ENCODE assay signal across 1 cellular context in the genomic region with DNA sequence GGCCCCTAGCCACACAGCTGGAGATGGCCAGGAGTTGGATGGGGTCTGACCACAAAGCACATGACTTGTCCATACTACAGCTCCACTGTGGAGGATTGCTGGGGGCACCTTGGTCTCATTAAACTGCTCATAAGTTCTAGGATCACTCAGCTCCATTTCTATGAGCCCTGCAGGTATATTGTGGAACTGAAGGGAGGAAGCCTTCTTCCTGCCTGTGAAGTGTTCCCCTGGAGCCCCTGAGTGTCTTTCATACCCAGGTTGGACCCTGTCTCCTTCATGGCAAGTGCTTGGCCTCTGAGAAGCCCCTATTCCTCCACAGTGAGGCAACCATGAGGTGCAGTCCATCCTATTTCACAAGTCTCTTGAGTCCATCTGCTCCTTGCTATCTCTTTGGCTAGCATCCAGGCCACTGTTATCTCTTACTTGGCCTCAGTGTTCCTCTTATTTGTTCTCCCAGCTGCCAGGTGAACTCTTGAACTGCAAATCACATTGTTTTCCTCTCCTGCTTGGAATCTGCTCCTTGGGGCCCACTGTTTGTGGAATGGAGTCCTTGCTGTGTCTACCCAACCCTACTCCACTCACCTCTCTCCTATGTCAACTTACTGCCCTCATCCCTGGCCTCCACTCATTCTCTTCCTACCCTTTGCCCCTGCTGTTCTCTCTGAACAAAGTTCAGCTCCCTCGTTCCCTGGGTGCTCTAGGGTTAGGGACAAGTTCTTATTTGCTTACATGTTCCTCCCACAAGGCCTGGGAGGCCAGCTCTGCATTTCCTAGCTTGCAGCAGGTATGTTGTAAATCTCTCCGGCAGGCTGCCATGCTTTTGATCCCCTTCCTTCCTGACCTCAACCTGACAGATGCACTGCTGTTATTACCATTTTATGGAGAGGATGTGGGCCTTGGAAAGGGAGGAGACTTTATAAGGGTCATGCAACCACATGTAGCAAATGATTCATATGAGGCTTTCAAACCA.
A peak's percentile ranks its signal among the peaks of the same experiment; 100 is the strongest.
TF ChIP-seq lines count a peak whose summit lies in the region.

No MANE protein-coding gene starts in this region.

TF ChIP-seq in HepG2, 621 proteins besides CTCF, POLR2A, EP300 and RAD21 (continued from another document and continues in another):
- TF ChIP-seq, protein P1, sequence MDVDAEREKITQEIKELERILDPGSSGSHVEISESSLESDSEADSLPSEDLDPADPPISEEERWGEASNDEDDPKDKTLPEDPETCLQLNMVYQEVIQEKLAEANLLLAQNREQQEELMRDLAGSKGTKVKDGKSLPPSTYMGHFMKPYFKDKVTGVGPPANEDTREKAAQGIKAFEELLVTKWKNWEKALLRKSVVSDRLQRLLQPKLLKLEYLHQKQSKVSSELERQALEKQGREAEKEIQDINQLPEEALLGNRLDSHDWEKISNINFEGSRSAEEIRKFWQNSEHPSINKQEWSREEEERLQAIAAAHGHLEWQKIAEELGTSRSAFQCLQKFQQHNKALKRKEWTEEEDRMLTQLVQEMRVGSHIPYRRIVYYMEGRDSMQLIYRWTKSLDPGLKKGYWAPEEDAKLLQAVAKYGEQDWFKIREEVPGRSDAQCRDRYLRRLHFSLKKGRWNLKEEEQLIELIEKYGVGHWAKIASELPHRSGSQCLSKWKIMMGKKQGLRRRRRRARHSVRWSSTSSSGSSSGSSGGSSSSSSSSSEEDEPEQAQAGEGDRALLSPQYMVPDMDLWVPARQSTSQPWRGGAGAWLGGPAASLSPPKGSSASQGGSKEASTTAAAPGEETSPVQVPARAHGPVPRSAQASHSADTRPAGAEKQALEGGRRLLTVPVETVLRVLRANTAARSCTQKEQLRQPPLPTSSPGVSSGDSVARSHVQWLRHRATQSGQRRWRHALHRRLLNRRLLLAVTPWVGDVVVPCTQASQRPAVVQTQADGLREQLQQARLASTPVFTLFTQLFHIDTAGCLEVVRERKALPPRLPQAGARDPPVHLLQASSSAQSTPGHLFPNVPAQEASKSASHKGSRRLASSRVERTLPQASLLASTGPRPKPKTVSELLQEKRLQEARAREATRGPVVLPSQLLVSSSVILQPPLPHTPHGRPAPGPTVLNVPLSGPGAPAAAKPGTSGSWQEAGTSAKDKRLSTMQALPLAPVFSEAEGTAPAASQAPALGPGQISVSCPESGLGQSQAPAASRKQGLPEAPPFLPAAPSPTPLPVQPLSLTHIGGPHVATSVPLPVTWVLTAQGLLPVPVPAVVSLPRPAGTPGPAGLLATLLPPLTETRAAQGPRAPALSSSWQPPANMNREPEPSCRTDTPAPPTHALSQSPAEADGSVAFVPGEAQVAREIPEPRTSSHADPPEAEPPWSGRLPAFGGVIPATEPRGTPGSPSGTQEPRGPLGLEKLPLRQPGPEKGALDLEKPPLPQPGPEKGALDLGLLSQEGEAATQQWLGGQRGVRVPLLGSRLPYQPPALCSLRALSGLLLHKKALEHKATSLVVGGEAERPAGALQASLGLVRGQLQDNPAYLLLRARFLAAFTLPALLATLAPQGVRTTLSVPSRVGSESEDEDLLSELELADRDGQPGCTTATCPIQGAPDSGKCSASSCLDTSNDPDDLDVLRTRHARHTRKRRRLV (CRISPR knock-in tag; IDR thresholded peaks at IDR 0.05) = no peak
- TF ChIP-seq CEBPB (IDR thresholded peaks at IDR 0.05; ENCODE audit: borderline replicate concordance, low read depth, low read length) = peak; percentile 38; the same call in 1 of the 2 replicates
- TF ChIP-seq KAT8 (CRISPR knock-in tag; IDR thresholded peaks at IDR 0.05) = peak; percentile 82
- no peak for TF ChIP-seq MLLT10 (CRISPR knock-in tag; IDR thresholded peaks at IDR 0.05)
- TF ChIP-seq NFIC (IDR thresholded peaks at IDR 0.05; ENCODE audit: low read length) = peak; percentile 79
- peak; percentile 53 for TF ChIP-seq PHF8 (CRISPR knock-in tag; IDR thresholded peaks at IDR 0.05)
- TF ChIP-seq PAWR (CRISPR knock-in tag; IDR thresholded peaks at IDR 0.05; ENCODE audit: borderline replicate concordance) = no peak
- no peak for TF ChIP-seq TBX3 (IDR thresholded peaks at IDR 0.05; ENCODE audit: borderline replicate concordance)
- TF ChIP-seq, protein P2, sequence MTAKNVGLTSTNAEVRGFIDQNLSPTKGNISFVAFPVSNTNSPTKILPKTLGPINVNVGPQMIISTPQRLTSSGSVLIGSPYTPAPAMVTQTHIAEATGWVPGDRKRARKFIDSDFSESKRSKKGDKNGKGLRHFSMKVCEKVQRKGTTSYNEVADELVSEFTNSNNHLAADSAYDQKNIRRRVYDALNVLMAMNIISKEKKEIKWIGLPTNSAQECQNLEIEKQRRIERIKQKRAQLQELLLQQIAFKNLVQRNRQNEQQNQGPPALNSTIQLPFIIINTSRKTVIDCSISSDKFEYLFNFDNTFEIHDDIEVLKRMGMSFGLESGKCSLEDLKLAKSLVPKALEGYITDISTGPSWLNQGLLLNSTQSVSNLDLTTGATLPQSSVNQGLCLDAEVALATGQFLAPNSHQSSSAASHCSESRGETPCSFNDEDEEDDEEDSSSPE (CRISPR knock-in tag; IDR thresholded peaks at IDR 0.05) = no peak
- TF ChIP-seq, protein P3, sequence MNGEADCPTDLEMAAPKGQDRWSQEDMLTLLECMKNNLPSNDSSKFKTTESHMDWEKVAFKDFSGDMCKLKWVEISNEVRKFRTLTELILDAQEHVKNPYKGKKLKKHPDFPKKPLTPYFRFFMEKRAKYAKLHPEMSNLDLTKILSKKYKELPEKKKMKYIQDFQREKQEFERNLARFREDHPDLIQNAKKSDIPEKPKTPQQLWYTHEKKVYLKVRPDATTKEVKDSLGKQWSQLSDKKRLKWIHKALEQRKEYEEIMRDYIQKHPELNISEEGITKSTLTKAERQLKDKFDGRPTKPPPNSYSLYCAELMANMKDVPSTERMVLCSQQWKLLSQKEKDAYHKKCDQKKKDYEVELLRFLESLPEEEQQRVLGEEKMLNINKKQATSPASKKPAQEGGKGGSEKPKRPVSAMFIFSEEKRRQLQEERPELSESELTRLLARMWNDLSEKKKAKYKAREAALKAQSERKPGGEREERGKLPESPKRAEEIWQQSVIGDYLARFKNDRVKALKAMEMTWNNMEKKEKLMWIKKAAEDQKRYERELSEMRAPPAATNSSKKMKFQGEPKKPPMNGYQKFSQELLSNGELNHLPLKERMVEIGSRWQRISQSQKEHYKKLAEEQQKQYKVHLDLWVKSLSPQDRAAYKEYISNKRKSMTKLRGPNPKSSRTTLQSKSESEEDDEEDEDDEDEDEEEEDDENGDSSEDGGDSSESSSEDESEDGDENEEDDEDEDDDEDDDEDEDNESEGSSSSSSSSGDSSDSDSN (CRISPR knock-in tag; IDR thresholded peaks at IDR 0.05) = peak; percentile 60
- no peak for TF ChIP-seq ZNF569 (CRISPR knock-in tag; IDR thresholded peaks at IDR 0.05; ENCODE audit: borderline replicate concordance)
- TF ChIP-seq JDP2 (CRISPR knock-in tag; IDR thresholded peaks at IDR 0.05; ENCODE audit: borderline replicate concordance) = no peak
- no peak for TF ChIP-seq ZNF777 (CRISPR knock-in tag; IDR thresholded peaks at IDR 0.05)
- peak; percentile 94 for TF ChIP-seq ESRRA (CRISPR knock-in tag; IDR thresholded peaks at IDR 0.05; ENCODE audit: low read depth)
- TF ChIP-seq MED8 (CRISPR knock-in tag; IDR thresholded peaks at IDR 0.05; ENCODE audit: insufficient replicate concordance) = no peak
- 0 out of 2 replicates have a peak, but pooled peaks have one; percentile 42 for TF ChIP-seq ZNF619 (CRISPR knock-in tag; IDR thresholded peaks at IDR 0.05)
- 0 out of 2 replicates have a peak, but pooled peaks have one; percentile 14 for TF ChIP-seq ZNF3 (CRISPR knock-in tag; IDR thresholded peaks at IDR 0.05)
- TF ChIP-seq, protein P4, sequence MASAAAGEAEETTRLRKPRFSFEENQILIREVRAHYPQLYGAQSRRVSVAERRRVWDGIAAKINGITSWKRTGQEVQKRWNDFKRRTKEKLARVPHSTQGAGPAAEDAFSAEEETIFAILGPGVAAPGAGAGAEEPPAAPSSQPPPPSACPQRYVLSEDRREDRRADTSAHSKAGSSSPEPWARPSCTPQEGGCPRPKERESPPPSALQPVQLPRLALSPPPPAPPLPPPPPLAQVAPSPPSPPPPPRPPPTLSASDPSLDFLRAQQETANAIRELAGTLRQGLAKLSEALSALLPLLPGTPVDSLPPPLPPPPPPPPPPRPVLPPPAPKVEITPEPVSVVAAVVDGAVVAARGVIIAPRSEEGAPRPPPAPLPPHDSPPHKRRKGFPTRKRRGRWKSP (CRISPR knock-in tag; IDR thresholded peaks at IDR 0.05) = no peak; the same call in 1 of the 2 replicates
- peak; percentile 57; the same call in 1 of the 2 replicates for TF ChIP-seq FOXO1 (CRISPR knock-in tag; IDR thresholded peaks at IDR 0.05)
- peak; percentile 92 for TF ChIP-seq NR2F6 (IDR thresholded peaks at IDR 0.05)
- TF ChIP-seq NR2F6 (CRISPR knock-in tag; IDR thresholded peaks at IDR 0.05) = peak; percentile 86
- TF ChIP-seq SIN3B (IDR thresholded peaks at IDR 0.05; ENCODE audit: low read length) = no peak
- TF ChIP-seq JUN (CRISPR knock-in tag; IDR thresholded peaks at IDR 0.05) = peak; percentile 45; the same call in 1 of the 2 replicates
- TF ChIP-seq PITX1 (CRISPR knock-in tag; IDR thresholded peaks at IDR 0.05) = peak; percentile 54
- no peak for TF ChIP-seq POLR2G (IDR thresholded peaks at IDR 0.05; ENCODE audit: low read depth, low read length)
- TF ChIP-seq KLF16 (CRISPR knock-in tag; IDR thresholded peaks at IDR 0.05) = peak in 1 of 2 experiments; percentile 76; a peak in 2 of 4 replicates
- TF ChIP-seq, protein P5, sequence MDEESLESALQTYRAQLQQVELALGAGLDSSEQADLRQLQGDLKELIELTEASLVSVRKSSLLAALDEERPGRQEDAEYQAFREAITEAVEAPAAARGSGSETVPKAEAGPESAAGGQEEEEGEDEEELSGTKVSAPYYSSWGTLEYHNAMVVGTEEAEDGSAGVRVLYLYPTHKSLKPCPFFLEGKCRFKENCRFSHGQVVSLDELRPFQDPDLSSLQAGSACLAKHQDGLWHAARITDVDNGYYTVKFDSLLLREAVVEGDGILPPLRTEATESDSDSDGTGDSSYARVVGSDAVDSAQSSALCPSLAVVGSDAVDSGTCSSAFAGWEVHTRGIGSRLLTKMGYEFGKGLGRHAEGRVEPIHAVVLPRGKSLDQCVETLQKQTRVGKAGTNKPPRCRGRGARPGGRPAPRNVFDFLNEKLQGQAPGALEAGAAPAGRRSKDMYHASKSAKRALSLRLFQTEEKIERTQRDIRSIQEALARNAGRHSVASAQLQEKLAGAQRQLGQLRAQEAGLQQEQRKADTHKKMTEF (CRISPR knock-in tag; IDR thresholded peaks at IDR 0.05) = peak; percentile 92
- no peak for TF ChIP-seq ZNF75D (CRISPR knock-in tag; IDR thresholded peaks at IDR 0.05; ENCODE audit: borderline replicate concordance)
- TF ChIP-seq WIZ (CRISPR knock-in tag; IDR thresholded peaks at IDR 0.05) = no peak
- TF ChIP-seq CREB1 (IDR thresholded peaks at IDR 0.05) = no peak
- peak; percentile 73 for TF ChIP-seq CREB1 (CRISPR knock-in tag; IDR thresholded peaks at IDR 0.05)
- peak; percentile 88 to 91 for TF ChIP-seq NR2F1 (CRISPR knock-in tag; IDR thresholded peaks at IDR 0.05)
- TF ChIP-seq CBX5 (CRISPR knock-in tag; IDR thresholded peaks at IDR 0.05; ENCODE audit: borderline replicate concordance) = no peak
- TF ChIP-seq, protein P6, sequence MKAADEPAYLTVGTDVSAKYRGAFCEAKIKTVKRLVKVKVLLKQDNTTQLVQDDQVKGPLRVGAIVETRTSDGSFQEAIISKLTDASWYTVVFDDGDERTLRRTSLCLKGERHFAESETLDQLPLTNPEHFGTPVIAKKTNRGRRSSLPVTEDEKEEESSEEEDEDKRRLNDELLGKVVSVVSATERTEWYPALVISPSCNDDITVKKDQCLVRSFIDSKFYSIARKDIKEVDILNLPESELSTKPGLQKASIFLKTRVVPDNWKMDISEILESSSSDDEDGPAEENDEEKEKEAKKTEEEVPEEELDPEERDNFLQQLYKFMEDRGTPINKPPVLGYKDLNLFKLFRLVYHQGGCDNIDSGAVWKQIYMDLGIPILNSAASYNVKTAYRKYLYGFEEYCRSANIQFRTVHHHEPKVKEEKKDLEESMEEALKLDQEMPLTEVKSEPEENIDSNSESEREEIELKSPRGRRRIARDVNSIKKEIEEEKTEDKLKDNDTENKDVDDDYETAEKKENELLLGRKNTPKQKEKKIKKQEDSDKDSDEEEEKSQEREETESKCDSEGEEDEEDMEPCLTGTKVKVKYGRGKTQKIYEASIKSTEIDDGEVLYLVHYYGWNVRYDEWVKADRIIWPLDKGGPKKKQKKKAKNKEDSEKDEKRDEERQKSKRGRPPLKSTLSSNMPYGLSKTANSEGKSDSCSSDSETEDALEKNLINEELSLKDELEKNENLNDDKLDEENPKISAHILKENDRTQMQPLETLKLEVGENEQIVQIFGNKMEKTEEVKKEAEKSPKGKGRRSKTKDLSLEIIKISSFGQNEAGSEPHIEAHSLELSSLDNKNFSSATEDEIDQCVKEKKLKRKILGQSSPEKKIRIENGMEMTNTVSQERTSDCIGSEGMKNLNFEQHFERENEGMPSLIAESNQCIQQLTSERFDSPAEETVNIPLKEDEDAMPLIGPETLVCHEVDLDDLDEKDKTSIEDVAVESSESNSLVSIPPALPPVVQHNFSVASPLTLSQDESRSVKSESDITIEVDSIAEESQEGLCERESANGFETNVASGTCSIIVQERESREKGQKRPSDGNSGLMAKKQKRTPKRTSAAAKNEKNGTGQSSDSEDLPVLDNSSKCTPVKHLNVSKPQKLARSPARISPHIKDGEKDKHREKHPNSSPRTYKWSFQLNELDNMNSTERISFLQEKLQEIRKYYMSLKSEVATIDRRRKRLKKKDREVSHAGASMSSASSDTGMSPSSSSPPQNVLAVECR (CRISPR knock-in tag; IDR thresholded peaks at IDR 0.05; ENCODE audit: borderline replicate concordance) = peak; percentile 73; the same call in 1 of the 2 replicates
- no peak for TF ChIP-seq ZNF225 (CRISPR knock-in tag; IDR thresholded peaks at IDR 0.05)
- peak; percentile 78 for TF ChIP-seq TRIM24 (CRISPR knock-in tag; IDR thresholded peaks at IDR 0.05)
- no peak for TF ChIP-seq ZNF33B (CRISPR knock-in tag; IDR thresholded peaks at IDR 0.05)
- TF ChIP-seq ZNF792 (CRISPR knock-in tag; IDR thresholded peaks at IDR 0.05) = no peak
- 0 out of 2 replicates have a peak, but pooled peaks have one; percentile 25 for TF ChIP-seq KLF11 (CRISPR knock-in tag; IDR thresholded peaks at IDR 0.05)
- TF ChIP-seq, protein P7, sequence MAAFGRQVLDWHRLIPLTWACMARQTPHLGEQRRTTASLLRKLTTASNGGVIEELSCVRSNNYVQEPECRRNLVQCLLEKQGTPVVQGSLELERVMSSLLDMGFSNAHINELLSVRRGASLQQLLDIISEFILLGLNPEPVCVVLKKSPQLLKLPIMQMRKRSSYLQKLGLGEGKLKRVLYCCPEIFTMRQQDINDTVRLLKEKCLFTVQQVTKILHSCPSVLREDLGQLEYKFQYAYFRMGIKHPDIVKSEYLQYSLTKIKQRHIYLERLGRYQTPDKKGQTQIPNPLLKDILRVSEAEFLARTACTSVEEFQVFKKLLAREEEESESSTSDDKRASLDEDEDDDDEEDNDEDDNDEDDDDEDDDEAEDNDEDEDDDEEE (CRISPR knock-in tag; IDR thresholded peaks at IDR 0.05) = no peak
- TF ChIP-seq, protein P8, sequence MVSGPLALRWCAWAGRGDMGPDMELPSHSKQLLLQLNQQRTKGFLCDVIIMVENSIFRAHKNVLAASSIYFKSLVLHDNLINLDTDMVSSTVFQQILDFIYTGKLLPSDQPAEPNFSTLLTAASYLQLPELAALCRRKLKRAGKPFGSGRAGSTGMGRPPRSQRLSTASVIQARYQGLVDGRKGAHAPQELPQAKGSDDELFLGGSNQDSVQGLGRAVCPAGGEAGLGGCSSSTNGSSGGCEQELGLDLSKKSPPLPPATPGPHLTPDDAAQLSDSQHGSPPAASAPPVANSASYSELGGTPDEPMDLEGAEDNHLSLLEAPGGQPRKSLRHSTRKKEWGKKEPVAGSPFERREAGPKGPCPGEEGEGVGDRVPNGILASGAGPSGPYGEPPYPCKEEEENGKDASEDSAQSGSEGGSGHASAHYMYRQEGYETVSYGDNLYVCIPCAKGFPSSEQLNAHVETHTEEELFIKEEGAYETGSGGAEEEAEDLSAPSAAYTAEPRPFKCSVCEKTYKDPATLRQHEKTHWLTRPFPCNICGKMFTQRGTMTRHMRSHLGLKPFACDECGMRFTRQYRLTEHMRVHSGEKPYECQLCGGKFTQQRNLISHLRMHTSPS (CRISPR knock-in tag; IDR thresholded peaks at IDR 0.05; ENCODE audit: low read depth) = peak; percentile 83; the same call in 1 of the 2 replicates
- TF ChIP-seq HES4 (CRISPR knock-in tag; IDR thresholded peaks at IDR 0.05; ENCODE audit: borderline replicate concordance) = no peak
